Comparison of ENCODE assay signal across 7 cellular contexts in the genomic region with DNA sequence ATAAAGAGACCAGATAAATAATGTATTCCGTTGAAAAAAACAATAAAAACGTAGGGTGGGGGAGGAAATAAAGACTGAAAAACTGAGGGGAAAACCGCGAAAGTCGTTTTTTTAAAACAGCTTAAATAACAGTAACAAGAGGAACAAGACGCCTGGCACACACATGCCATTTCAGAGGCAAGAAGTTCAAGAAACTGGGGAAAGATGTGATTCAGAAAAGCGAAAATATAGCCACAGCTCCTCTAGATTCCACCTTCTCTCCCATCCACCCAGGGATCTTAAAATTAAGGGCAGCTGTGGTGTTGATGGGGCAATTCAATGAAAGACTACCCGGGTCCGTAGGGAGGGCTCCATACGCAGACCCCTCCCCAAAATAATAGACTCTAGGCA. TPM values are rescaled to one million over a fixed set of nuclear protein-coding genes. Genes with fewer than 3 reads are reported as not detected.
A peak's percentile ranks its signal among the peaks of the same experiment; 100 is the strongest.
DNase-seq lines count a peak whose midpoint lies in the region; TF ChIP-seq lines count a peak whose summit lies in the region.

No MANE protein-coding gene starts in this region.

- no peak for TF ChIP-seq POLR2A in spleen (IDR thresholded peaks at IDR 0.05)

- DNase-seq in HFF-Myc (ENCODE audit: extremely low read depth, low read depth): no peak
- no peak for DNase-seq in iPS DF 6.9 (ENCODE audit: low read depth, low spot score)
- no peak for DNase-seq in spleen
- no peak for DNase-seq in SK-N-DZ (ENCODE audit: low spot score)
- no peak for DNase-seq in NCI-H2171 treated with DMSO at 0.1 percent for 48 hours (lab: John Stamatoyannopoulos, UW)
- no peak for DNase-seq in glomerular visceral epithelial cell (ENCODE audit: extremely low spot score)

- H3K4me1 ChIP-seq in iPS DF 6.9 (ENCODE audit: control insufficient read depth, insufficient read depth, low read length) (peaks cover 3% of the 10 kb centered on the region; the same call in 1 of the 2 replicates), spleen (peaks cover 7 to 37% (median 32%) of the 10 kb centered on the region in 6 donors)

- H3K9me3 ChIP-seq in iPS DF 6.9 (ENCODE audit: control insufficient read depth, insufficient read depth, low read length) (no peaks in the 10 kb centered on the region), spleen (peaks cover 0 to 11% (median 6%) of the 10 kb centered on the region in 8 donors)

- no peak for TF ChIP-seq CTCF in HFF-Myc (IDR thresholded peaks at IDR 0.05; ENCODE audit: low read depth, low read length, missing control alignments)
- no peak for TF ChIP-seq CTCF in WI38 (IDR thresholded peaks at IDR 0.05; ENCODE audit: low read depth, low read length)
- no peak for TF ChIP-seq CTCF in spleen (IDR thresholded peaks at IDR 0.05 in 8 of 11, conservative IDR thresholded peaks at IDR 0.05 in 3 of 11)

- no peak overlapping the region for H3K27ac ChIP-seq in iPS DF 6.9 (ENCODE audit: low read length)
- peak overlapping the region; percentile 70 to 88 (median 83) for H3K27ac ChIP-seq in spleen

- peak overlapping the region; percentile 82 for H3K4me3 ChIP-seq in HFF-Myc (replicated peaks; ENCODE audit: low read depth, low read length)
- peak overlapping the region; percentile 93 for H3K4me3 ChIP-seq in WI38 (ENCODE audit: low read depth, low read length)
- peak overlapping the region; percentile 12; the same call in 1 of the 2 replicates for H3K4me3 ChIP-seq in iPS DF 6.9 (ENCODE audit: low read length)
- H3K4me3 ChIP-seq in spleen: peak overlapping the region; percentile 79 to 96 (median 94)

- H3K27me3 ChIP-seq in iPS DF 6.9 (ENCODE audit: control insufficient read depth, insufficient read depth, low read length) (no peaks in the 10 kb centered on the region), spleen (replicated peaks in 1 of 7) (peaks cover 0 to 18% (median 0%) of the 10 kb centered on the region in 7 donors)

- H3K36me3 ChIP-seq in iPS DF 6.9 (ENCODE audit: control insufficient read depth, insufficient read depth, low read length) (no peaks in the 10 kb centered on the region; the same call in 1 of the 2 replicates), spleen (no peaks in the 10 kb centered on the region)

- intact Hi-C loops in spleen (cut with DNase I; ENCODE audit: low total_unique reads): no loop called here

- no CpG with 5 or more reads among the region's 10 CpGs for WGBS in iPS DF 6.9 (ENCODE audit: insufficient coverage, insufficient read length)
- 6 to 12% (median 7%) methylated on average over 10 of the region's 10 CpGs for WGBS in spleen, 5 donors

RNA-seq across cellular contexts. Expression of a gene that starts 1.3 kb away (rescaled TPM):
- total RNA-seq in spleen: 100 to 1,000 TPM in 6 of 7 donors, 10 to 100 TPM in 1; 98.7 to 210 (median 138) TPM
- polyA plus RNA-seq in spleen: 10 to 100 TPM; 19.3 to 35.0 (median 20.2) TPM
- polyA plus RNA-seq in SK-N-DZ (2014; cell fraction: cytosol; rRNA removed): 13.6 and 15.4 TPM in 2 replicates
- 45.1 and 84.9 TPM in 2 replicates for polyA plus RNA-seq in SK-N-DZ (2014; cell fraction: nucleus; rRNA removed)

Comparison
In these comparisons a context has a peak if more than half of its experiments do, and no peak if none do; other contexts are left out.
1. H3K4me3 ChIP-seq: peak in every context shown above with its lines; median percentile 94 in spleen; 93 in WI38; 82 in HFF-Myc; 12 in iPS DF 6.9.